In genomic region chr9:89963280-89963679, GRCh38 we compare ENCODE assay signal across 19 cellular contexts.
DNase-seq lines count a peak whose midpoint lies in the region; ATAC-seq, FAIRE-seq and TF ChIP-seq lines count a peak whose summit lies in the region.
"Had no signal": no experiment of that assay in that cellular context is flagged by ENCODE, and none has a peak within 500 bp of the region (broad histone marks: within the 10 kb centered on the region; RNA-seq: fewer than 3 reads in every experiment).

No MANE protein-coding gene starts in this region.

- no peaks in the 10 kb centered on the region for H3K36me3 Mint-ChIP-seq in activated CD4-positive, alpha-beta T cell treated with anti-CD3 and anti-CD28 coated beads, Interleukin-2, amount 10 ng/mL, durations not matched to agents 24 days and 14 days (ENCODE audit: low read depth)
- H3K36me3 Mint-ChIP-seq in brain = no peaks in the 10 kb centered on the region
- H3K36me3 Mint-ChIP-seq: CD8-positive, alpha-beta T cell had no signal

- H3K4ac ChIP-seq in trophoblast cell (ENCODE audit: low read depth, low read length) = no peak overlapping the region

- no peak for TF ChIP-seq POLR2A in GM12891 (IDR thresholded peaks at IDR 0.05; ENCODE audit: low read depth, low read length)

- no peak overlapping the region for H3K14ac ChIP-seq in trophoblast cell (ENCODE audit: low read length)

- no peak overlapping the region for H2BK120ac ChIP-seq in trophoblast cell (ENCODE audit: insufficient read depth, low read length, poor library complexity)

- H3K18ac ChIP-seq in trophoblast cell (ENCODE audit: low read length) = no peak overlapping the region

- no peak for TF ChIP-seq CTCF in brain (conservative IDR thresholded peaks at IDR 0.05)

- no peaks in the 10 kb centered on the region for H3K79me1 ChIP-seq in trophoblast cell (ENCODE audit: low read length)

- no peak overlapping the region for H3K27ac ChIP-seq in trophoblast cell (ENCODE audit: low read depth, low read length)
- H3K27ac ChIP-seq: GM23248, HL-60 had no signal

- no CpG with 5 or more reads among the region's 3 CpGs for WGBS in trophoblast cell (ENCODE audit: extremely low coverage, insufficient coverage, insufficient read length)

- peaks cover 3% of the 10 kb centered on the region for H3K27me3 Mint-ChIP-seq in activated CD4-positive, alpha-beta T cell treated with anti-CD3 and anti-CD28 coated beads, Interleukin-2, amount 10 ng/mL, durations not matched to agents 24 days and 14 days
- H3K27me3 Mint-ChIP-seq in brain = peaks cover 3% of the 10 kb centered on the region
- H3K27me3 Mint-ChIP-seq: IgD-negative memory B cell had no signal

- no peak overlapping the region for H4K8ac ChIP-seq in trophoblast cell (ENCODE audit: low read depth, low read length)

- H3K36me3 ChIP-seq in trophoblast cell (ENCODE audit: control insufficient read depth in 1 of 2, insufficient read depth in 2 of 2, low read length in 2 of 2) = no peaks in the 10 kb centered on the region
- H3K36me3 ChIP-seq: BLaER1 treated with 17β-estradiol and CSF1 and Interleukin-3, amounts not matched to agents 10 nM and 100 nM had no signal

- no peak overlapping the region for H3K4me2 ChIP-seq in trophoblast cell (ENCODE audit: low read length)

- no peaks in the 10 kb centered on the region for H3K79me2 ChIP-seq in trophoblast cell (ENCODE audit: control insufficient read depth, insufficient read depth, low read length, poor library complexity)

- H3K4me3 ChIP-seq in trophoblast cell (ENCODE audit: low read depth, low read length) = peak overlapping the region; percentile 15
- H3K4me3 ChIP-seq: BLaER1 treated with 17β-estradiol and CSF1 and Interleukin-3, amounts not matched to agents 10 nM and 100 nM; GM12878; GM23248 had no signal

- H3K9me3 Mint-ChIP-seq in activated CD4-positive, alpha-beta T cell treated with anti-CD3 and anti-CD28 coated beads, Interleukin-2, amount 10 ng/mL, durations not matched to agents 24 days and 14 days = no peaks in the 10 kb centered on the region
- H3K9me3 Mint-ChIP-seq in brain = peaks cover 0 to 2% (median 0%) of the 10 kb centered on the region in 5 experiments
- H3K9me3 Mint-ChIP-seq: CD8-positive, alpha-beta T cell; IgD-negative memory B cell had no signal

- H3K4me1 Mint-ChIP-seq in activated CD4-positive, alpha-beta T cell treated with anti-CD3 and anti-CD28 coated beads, Interleukin-2, amount 10 ng/mL, durations not matched to agents 24 days and 14 days = peaks cover 18% of the 10 kb centered on the region
- peaks cover 10% of the 10 kb centered on the region for H3K4me1 Mint-ChIP-seq in brain

- no peak overlapping the region for H3K23ac ChIP-seq in trophoblast cell (ENCODE audit: low read length)

- H2BK5ac ChIP-seq in trophoblast cell (ENCODE audit: low read depth, low read length, poor library complexity) = no peak overlapping the region

- no peak overlapping the region for H4K91ac ChIP-seq in trophoblast cell (ENCODE audit: low read depth, low read length)

- H3K4me1 ChIP-seq in trophoblast cell (ENCODE audit: control insufficient read depth in 1 of 2, insufficient read depth in 2 of 2, low read length in 2 of 2) = no peaks in the 10 kb centered on the region

- intact Hi-C loops in activated CD4-positive, alpha-beta T cell treated with anti-CD3 and anti-CD28 coated beads, Interleukin-2, amount 10 ng/mL, durations not matched to agents 24 days and 14 days (cut with micrococcal nuclease) = no loop called here

- no peak overlapping the region for H3K9ac ChIP-seq in trophoblast cell (ENCODE audit: low read length)
- H3K9ac ChIP-seq: BLaER1 treated with 17β-estradiol and CSF1 and Interleukin-3, amounts not matched to agents 10 nM and 100 nM; GM23248 had no signal

- ATAC-seq in HG02623 (IDR thresholded peaks at IDR 0.05; ENCODE audit: unreplicated experiment) = no peak
- ATAC-seq: CD8-positive, alpha-beta T cell; GM12878 had no signal

- peak overlapping the region; percentile 29 for H3K27ac Mint-ChIP-seq in activated CD4-positive, alpha-beta T cell treated with anti-CD3 and anti-CD28 coated beads, Interleukin-2, amount 10 ng/mL, durations not matched to agents 24 days and 14 days
- H3K27ac Mint-ChIP-seq in brain = peak overlapping the region in 3 of 5 experiments; percentile 1 to 11 (median 3)
- H3K27ac Mint-ChIP-seq: B cell; CD8-positive, alpha-beta T cell; IgD-negative memory B cell had no signal

- H4K12ac ChIP-seq in trophoblast cell (ENCODE audit: low read depth, low read length) = no peak overlapping the region

- H2BK12ac ChIP-seq in trophoblast cell (ENCODE audit: low read length) = no peak overlapping the region

- peak; percentile 41 for FAIRE-seq in GM12891 (lab: Jason Lieb, UNC)
- FAIRE-seq: GM12878, GM19239 had no signal

- peaks cover 4% of the 10 kb centered on the region for H3K9me3 ChIP-seq in trophoblast cell (ENCODE audit: insufficient read depth, low read depth, low read length)
- H3K9me3 ChIP-seq: BLaER1 treated with 17β-estradiol and CSF1 and Interleukin-3, amounts not matched to agents 10 nM and 100 nM had no signal

- no peak overlapping the region for H2AK5ac ChIP-seq in trophoblast cell (ENCODE audit: low read length)

- no peak for DNase-seq in activated CD4-positive, alpha-beta T cell treated with anti-CD3 and anti-CD28 coated beads, Interleukin-2, amount 10 ng/mL, durations not matched to agents 24 days and 14 days
- DNase-seq in activated CD4-positive, alpha-beta T cell treated with anti-CD3 and anti-CD28 coated beads, Interleukin-2, amount 50 U/mL, for 1 hour = no peak
- DNase-seq in GM12891 (ENCODE audit: insufficient read length, low spot score) (no peak), trophoblast cell (no peak), 8988T (no peak)
- DNase-seq: Calu3; CD8-positive, alpha-beta T cell; DMS79 treated with DMSO at 0.1 percent for 48 hours; GF-D8; GM23248; HCEC 1CT had no signal

- H2AFZ ChIP-seq in trophoblast cell (ENCODE audit: insufficient read depth, low read length, poor library complexity) = no peak overlapping the region
- H2AFZ ChIP-seq: GM23248 had no signal

- H3K4me3 Mint-ChIP-seq in activated CD4-positive, alpha-beta T cell treated with anti-CD3 and anti-CD28 coated beads, Interleukin-2, amount 10 ng/mL, durations not matched to agents 24 days and 14 days = no peak overlapping the region
- no peak overlapping the region for H3K4me3 Mint-ChIP-seq in brain
- H3K4me3 Mint-ChIP-seq: B cell; CD8-positive, alpha-beta T cell; IgD-negative memory B cell had no signal

- no peaks in the 10 kb centered on the region for H3K27me3 ChIP-seq in trophoblast cell (ENCODE audit: insufficient read depth, low read length)
- H3K27me3 ChIP-seq: BLaER1 treated with 17β-estradiol and CSF1 and Interleukin-3, amounts not matched to agents 10 nM and 100 nM had no signal

TF ChIP-seq in GM12891, 5 proteins besides CTCF, POLR2A, EP300 and RAD21:
- no peak for TF ChIP-seq POLR2AphosphoS5 (IDR thresholded peaks at IDR 0.05; ENCODE audit: low read depth, low read length)
- no peak for TF ChIP-seq TAF1 (IDR thresholded peaks at IDR 0.05; ENCODE audit: low read depth, low read length)
- no peak for TF ChIP-seq SPI1 (IDR thresholded peaks at IDR 0.05; ENCODE audit: low read depth, low read length)
- TF ChIP-seq PAX5 (IDR thresholded peaks at IDR 0.05; ENCODE audit: insufficient read depth, low read length, severe bottlenecking) = no peak
- no peak for TF ChIP-seq POU2F2 (IDR thresholded peaks at IDR 0.05; ENCODE audit: low read depth, low read length)
